In genomic region chr12:4273651-4274395, GRCh38 we compare ENCODE assay signal across 7 cellular contexts. TPM values are rescaled to one million over a fixed set of nuclear protein-coding genes. Genes with fewer than 3 reads are reported as not detected.
A peak's percentile ranks its signal among the peaks of the same experiment; 100 is the strongest.
DNase-seq lines count a peak whose midpoint lies in the region; ATAC-seq and TF ChIP-seq lines count a peak whose summit lies in the region.

CCND2 (plus strand) TSS chr12:4273762; CDS start chr12:4274041, 279 bp downstream.

- H3K27ac Mint-ChIP-seq in WTC11: peak within 1 kb of the TSS; percentile 96

- H3K36me3 ChIP-seq in skeletal muscle satellite cell (ENCODE audit: insufficient read depth, low read length): no peaks in the 10 kb centered on the region

- peaks cover 38% of the 10 kb centered on the region for H3K4me1 Mint-ChIP-seq in WTC11

- H3K36me3 Mint-ChIP-seq in WTC11: peaks cover 37% of the 10 kb centered on the region

- peaks cover 87% of the 10 kb centered on the region for H3K27me3 ChIP-seq in skeletal muscle satellite cell (ENCODE audit: control insufficient read depth, insufficient read depth, low read length)

- H3K4me2 ChIP-seq in skeletal muscle satellite cell (ENCODE audit: low read length): peak within 1 kb of the TSS; percentile 83

- peak within 1 kb of the TSS; percentile 65 for H3K4me3 ChIP-seq in skeletal muscle satellite cell (ENCODE audit: low read length)

- peaks cover 38% of the 10 kb centered on the region for H3K4me1 ChIP-seq in skeletal muscle satellite cell (ENCODE audit: control insufficient read depth, insufficient read depth, low read length)

- H3K4me3 Mint-ChIP-seq in WTC11: peak within 1 kb of the TSS; percentile 91

- DNase-seq in WTC11 (ENCODE audit: low spot score): peak; percentile 88
- peak; percentile 67 for DNase-seq in central memory CD4-positive, alpha-beta T cell
- DNase-seq in iPS-NIHi7 (ENCODE audit: extremely low spot score): peak; percentile 91

- ATAC-seq in GM18511 (IDR thresholded peaks at IDR 0.05; ENCODE audit: unreplicated experiment): peak; percentile 27
- ATAC-seq in HG03460 (IDR thresholded peaks at IDR 0.05; ENCODE audit: unreplicated experiment): peak; percentile 25
- ATAC-seq in WTC11: peak; percentile 42
- ATAC-seq in HG03025 (IDR thresholded peaks at IDR 0.05; ENCODE audit: low FRiP score, unreplicated experiment): no peak

- H3K9me3 ChIP-seq in skeletal muscle satellite cell (replicated peaks; ENCODE audit: low read length): no peaks in the 10 kb centered on the region

- CTCF ChIA-PET in WTC11 (lab: Charles Lee): interaction anchor here (0.7 to 3.7 kb wide), 11 partner anchors 9 to 310 kb away, joined by 3 to 22 read pairs (median 5); no protein-coding TSS in a partner anchor

- TF ChIP-seq CTCF in WTC11 (IDR thresholded peaks at IDR 0.05): no peak

- peaks cover 9% of the 10 kb centered on the region; the same call in 1 of the 2 replicates for H3K27me3 Mint-ChIP-seq in WTC11 (ENCODE audit: low read depth)

- no peaks in the 10 kb centered on the region for H3K9me3 Mint-ChIP-seq in WTC11

- peak within 1 kb of the TSS; percentile 3 for H3K9ac ChIP-seq in skeletal muscle satellite cell (ENCODE audit: low read depth, low read length)

- POLR2A ChIA-PET in WTC11 (lab: Charles Lee): interaction anchor here (0.6 to 4.3 kb wide), 15 partner anchors 12 to 1229 kb away, joined by 3 to 45 read pairs (median 4); no protein-coding TSS in a partner anchor

TF ChIP-seq in WTC11, 78 proteins besides CTCF, POLR2A, EP300 and RAD21 (continues in another document):
- TF ChIP-seq MXD4 (CRISPR knock-in tag; IDR thresholded peaks at IDR 0.05; ENCODE audit: borderline replicate concordance): no peak
- no peak for TF ChIP-seq HMGXB4 (CRISPR knock-in tag; IDR thresholded peaks at IDR 0.05)
- TF ChIP-seq ZNF219 (CRISPR knock-in tag; IDR thresholded peaks at IDR 0.05; ENCODE audit: borderline replicate concordance): no peak
- TF ChIP-seq EMX1 (CRISPR knock-in tag; IDR thresholded peaks at IDR 0.05): no peak
- TF ChIP-seq TEAD4 (CRISPR knock-in tag; IDR thresholded peaks at IDR 0.05): no peak
- TF ChIP-seq E2F1 (CRISPR knock-in tag; IDR thresholded peaks at IDR 0.05): no peak
- no peak for TF ChIP-seq ZNF512 (CRISPR knock-in tag; IDR thresholded peaks at IDR 0.05; ENCODE audit: borderline replicate concordance)
- no peak for TF ChIP-seq ATF1 (CRISPR knock-in tag; IDR thresholded peaks at IDR 0.05)
- TF ChIP-seq ZNF232 (CRISPR knock-in tag; IDR thresholded peaks at IDR 0.05): peak; percentile 19; the same call in 1 of the 2 replicates
- no peak for TF ChIP-seq ESRRA (CRISPR knock-in tag; IDR thresholded peaks at IDR 0.05; ENCODE audit: borderline replicate concordance)
- TF ChIP-seq TCF7 (CRISPR knock-in tag; IDR thresholded peaks at IDR 0.05; ENCODE audit: low read depth): no peak
- peak; percentile 56 for TF ChIP-seq SP1 (CRISPR knock-in tag; conservative IDR thresholded peaks at IDR 0.05)
- TF ChIP-seq E2F5 (CRISPR knock-in tag; IDR thresholded peaks at IDR 0.05): no peak
- TF ChIP-seq CREB1 (CRISPR knock-in tag; IDR thresholded peaks at IDR 0.05): 0 out of 2 replicates have a peak, but pooled peaks have one; percentile 36
- no peak for TF ChIP-seq PRDM15 (CRISPR knock-in tag; IDR thresholded peaks at IDR 0.05)
- no peak for TF ChIP-seq NFATC4 (CRISPR knock-in tag; IDR thresholded peaks at IDR 0.05)
- TF ChIP-seq ATF2 (CRISPR knock-in tag; IDR thresholded peaks at IDR 0.05; ENCODE audit: borderline replicate concordance, low read depth): no peak
- TF ChIP-seq CREM (CRISPR knock-in tag; IDR thresholded peaks at IDR 0.05): no peak; the same call in 1 of the 2 replicates
- TF ChIP-seq SOX15 (CRISPR knock-in tag; IDR thresholded peaks at IDR 0.05): no peak

RNA-seq across cellular contexts. Expression of gene CCND2, which starts in this region (rescaled TPM):
- total RNA-seq in WTC11 (2021): 194 to 266 TPM (median 261 TPM) in 3 replicates
- total RNA-seq in skeletal muscle satellite cell (2012; rRNA removed): 123 and 147 TPM in 2 replicates
